Comparison of ENCODE assay signal across 1 cellular context in the genomic region with DNA sequence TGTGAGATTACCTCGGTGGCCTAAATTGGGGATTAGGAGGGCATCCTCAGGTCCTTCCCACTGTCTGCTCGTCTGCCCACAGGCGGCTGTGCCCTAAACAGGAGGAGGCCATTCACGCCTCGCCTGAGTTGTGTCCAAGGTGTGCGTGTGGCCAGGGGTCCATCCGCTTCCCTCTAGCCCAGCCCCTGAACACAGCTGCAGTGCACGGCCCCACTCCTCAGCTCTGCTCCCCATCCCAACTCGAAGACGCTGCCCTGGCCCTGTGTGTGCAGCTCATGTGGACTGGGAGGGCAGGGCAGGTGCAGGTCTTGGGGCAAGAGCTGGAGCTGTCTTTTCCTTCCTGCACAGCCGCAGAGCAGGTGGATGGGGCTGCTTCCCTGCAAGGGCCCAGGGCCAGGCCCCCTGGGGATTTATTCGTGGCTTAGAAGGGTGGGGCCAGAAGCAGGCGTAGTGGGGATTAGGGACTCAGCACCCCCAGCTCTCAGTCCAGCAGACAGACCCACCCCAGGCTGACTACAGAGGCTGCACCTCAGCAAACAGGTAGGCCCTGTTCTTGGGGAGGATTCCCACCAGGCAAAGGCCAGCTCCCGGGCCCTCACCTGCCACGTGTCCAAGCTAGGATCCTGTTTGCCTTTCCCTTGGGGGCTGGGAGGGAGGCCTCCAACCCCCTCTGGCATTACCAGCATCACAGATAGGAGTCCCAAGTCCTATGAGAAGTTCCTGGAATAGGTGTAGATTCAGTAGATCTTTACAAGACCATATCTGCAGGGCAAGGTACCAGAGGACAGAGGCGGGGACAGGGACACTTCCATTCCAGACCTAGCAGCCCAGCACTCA.
A peak's percentile ranks its signal among the peaks of the same experiment; 100 is the strongest.
TF ChIP-seq lines count a peak whose summit lies in the region.

No MANE protein-coding gene starts in this region.

TF ChIP-seq in K562, 482 proteins besides CTCF, POLR2A, EP300 and RAD21:
- TF ChIP-seq NR2C2 (CRISPR knock-in tag; IDR thresholded peaks at IDR 0.05) = no peak
- TF ChIP-seq NR2C2 (tag; IDR thresholded peaks at IDR 0.05) = no peak
- TF ChIP-seq KLF10 (CRISPR knock-in tag; IDR thresholded peaks at IDR 0.05) = no peak
- TF ChIP-seq RBFOX2 (IDR thresholded peaks at IDR 0.05; ENCODE audit: low read depth, low read length) = peak; percentile 58
- no peak for TF ChIP-seq TEAD4 (IDR thresholded peaks at IDR 0.05; ENCODE audit: low read length)
- TF ChIP-seq TEAD4 (CRISPR knock-in tag; IDR thresholded peaks at IDR 0.05; ENCODE audit: borderline replicate concordance) = peak; percentile 54; the same call in 1 of the 2 replicates
- TF ChIP-seq, protein P1, sequence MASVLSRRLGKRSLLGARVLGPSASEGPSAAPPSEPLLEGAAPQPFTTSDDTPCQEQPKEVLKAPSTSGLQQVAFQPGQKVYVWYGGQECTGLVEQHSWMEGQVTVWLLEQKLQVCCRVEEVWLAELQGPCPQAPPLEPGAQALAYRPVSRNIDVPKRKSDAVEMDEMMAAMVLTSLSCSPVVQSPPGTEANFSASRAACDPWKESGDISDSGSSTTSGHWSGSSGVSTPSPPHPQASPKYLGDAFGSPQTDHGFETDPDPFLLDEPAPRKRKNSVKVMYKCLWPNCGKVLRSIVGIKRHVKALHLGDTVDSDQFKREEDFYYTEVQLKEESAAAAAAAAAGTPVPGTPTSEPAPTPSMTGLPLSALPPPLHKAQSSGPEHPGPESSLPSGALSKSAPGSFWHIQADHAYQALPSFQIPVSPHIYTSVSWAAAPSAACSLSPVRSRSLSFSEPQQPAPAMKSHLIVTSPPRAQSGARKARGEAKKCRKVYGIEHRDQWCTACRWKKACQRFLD (CRISPR knock-in tag; IDR thresholded peaks at IDR 0.05) = no peak
- TF ChIP-seq NRF1 (conservative IDR thresholded peaks at IDR 0.05 in 1 of 2, IDR thresholded peaks at IDR 0.05 in 1 of 2) = peak; percentile 46 to 52
- no peak for TF ChIP-seq FOXP4 (CRISPR knock-in tag; IDR thresholded peaks at IDR 0.05; ENCODE audit: borderline replicate concordance)
- TF ChIP-seq, protein P2, sequence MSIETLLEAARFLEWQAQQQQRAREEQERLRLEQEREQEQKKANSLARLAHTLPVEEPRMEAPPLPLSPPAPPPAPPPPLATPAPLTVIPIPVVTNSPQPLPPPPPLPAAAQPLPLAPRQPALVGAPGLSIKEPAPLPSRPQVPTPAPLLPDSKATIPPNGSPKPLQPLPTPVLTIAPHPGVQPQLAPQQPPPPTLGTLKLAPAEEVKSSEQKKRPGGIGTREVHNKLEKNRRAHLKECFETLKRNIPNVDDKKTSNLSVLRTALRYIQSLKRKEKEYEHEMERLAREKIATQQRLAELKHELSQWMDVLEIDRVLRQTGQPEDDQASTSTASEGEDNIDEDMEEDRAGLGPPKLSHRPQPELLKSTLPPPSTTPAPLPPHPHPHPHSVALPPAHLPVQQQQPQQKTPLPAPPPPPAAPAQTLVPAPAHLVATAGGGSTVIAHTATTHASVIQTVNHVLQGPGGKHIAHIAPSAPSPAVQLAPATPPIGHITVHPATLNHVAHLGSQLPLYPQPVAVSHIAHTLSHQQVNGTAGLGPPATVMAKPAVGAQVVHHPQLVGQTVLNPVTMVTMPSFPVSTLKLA (conservative IDR thresholded peaks at IDR 0.05) = 0 out of 4 replicates have a peak, but pooled peaks of 1 of the 2 experiments have one; percentile 18
- TF ChIP-seq FOXA3 (CRISPR knock-in tag; conservative IDR thresholded peaks at IDR 0.05 in 1 of 2, IDR thresholded peaks at IDR 0.05 in 1 of 2) = 0 out of 4 replicates have a peak, but pooled peaks of 1 of the 2 experiments have one; percentile 10
- TF ChIP-seq PTTG1 (tag; IDR thresholded peaks at IDR 0.05; ENCODE audit: low read depth) = no peak
- TF ChIP-seq GTF2A2 (tag; IDR thresholded peaks at IDR 0.05) = no peak
- no peak for TF ChIP-seq PHF20 (IDR thresholded peaks at IDR 0.05; ENCODE audit: partially characterized antibody)
- no peak for TF ChIP-seq L3MBTL2 (IDR thresholded peaks at IDR 0.05)
- TF ChIP-seq ZC3H4 (CRISPR knock-in tag; IDR thresholded peaks at IDR 0.05; ENCODE audit: borderline replicate concordance) = no peak
- TF ChIP-seq POLR2B (IDR thresholded peaks at IDR 0.05; ENCODE audit: low read depth, partially characterized antibody) = peak; percentile 1
- no peak for TF ChIP-seq ZNF184 (CRISPR knock-in tag; IDR thresholded peaks at IDR 0.05)
- TF ChIP-seq ZNF311 (CRISPR knock-in tag; IDR thresholded peaks at IDR 0.05) = no peak
- TF ChIP-seq PRMT5 (CRISPR knock-in tag; IDR thresholded peaks at IDR 0.05) = no peak
- peak; percentile 58 for TF ChIP-seq KDM5B (IDR thresholded peaks at IDR 0.05; ENCODE audit: insufficient replicate concordance, low read depth, low read length)
- TF ChIP-seq CREB3 (tag; conservative IDR thresholded peaks at IDR 0.05; ENCODE audit: low read depth) = no peak
- TF ChIP-seq, protein P3, sequence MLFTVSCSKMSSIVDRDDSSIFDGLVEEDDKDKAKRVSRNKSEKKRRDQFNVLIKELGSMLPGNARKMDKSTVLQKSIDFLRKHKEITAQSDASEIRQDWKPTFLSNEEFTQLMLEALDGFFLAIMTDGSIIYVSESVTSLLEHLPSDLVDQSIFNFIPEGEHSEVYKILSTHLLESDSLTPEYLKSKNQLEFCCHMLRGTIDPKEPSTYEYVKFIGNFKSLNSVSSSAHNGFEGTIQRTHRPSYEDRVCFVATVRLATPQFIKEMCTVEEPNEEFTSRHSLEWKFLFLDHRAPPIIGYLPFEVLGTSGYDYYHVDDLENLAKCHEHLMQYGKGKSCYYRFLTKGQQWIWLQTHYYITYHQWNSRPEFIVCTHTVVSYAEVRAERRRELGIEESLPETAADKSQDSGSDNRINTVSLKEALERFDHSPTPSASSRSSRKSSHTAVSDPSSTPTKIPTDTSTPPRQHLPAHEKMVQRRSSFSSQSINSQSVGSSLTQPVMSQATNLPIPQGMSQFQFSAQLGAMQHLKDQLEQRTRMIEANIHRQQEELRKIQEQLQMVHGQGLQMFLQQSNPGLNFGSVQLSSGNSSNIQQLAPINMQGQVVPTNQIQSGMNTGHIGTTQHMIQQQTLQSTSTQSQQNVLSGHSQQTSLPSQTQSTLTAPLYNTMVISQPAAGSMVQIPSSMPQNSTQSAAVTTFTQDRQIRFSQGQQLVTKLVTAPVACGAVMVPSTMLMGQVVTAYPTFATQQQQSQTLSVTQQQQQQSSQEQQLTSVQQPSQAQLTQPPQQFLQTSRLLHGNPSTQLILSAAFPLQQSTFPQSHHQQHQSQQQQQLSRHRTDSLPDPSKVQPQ (CRISPR knock-in tag; IDR thresholded peaks at IDR 0.05; ENCODE audit: borderline replicate concordance) = no peak
- TF ChIP-seq MEF2D (tag; conservative IDR thresholded peaks at IDR 0.05; ENCODE audit: low read depth) = no peak
- no peak for TF ChIP-seq SRSF1 (IDR thresholded peaks at IDR 0.05; ENCODE audit: low read depth, low read length)
- TF ChIP-seq CHD1 (IDR thresholded peaks at IDR 0.05; ENCODE audit: low read length) = no peak
- TF ChIP-seq, protein P4, sequence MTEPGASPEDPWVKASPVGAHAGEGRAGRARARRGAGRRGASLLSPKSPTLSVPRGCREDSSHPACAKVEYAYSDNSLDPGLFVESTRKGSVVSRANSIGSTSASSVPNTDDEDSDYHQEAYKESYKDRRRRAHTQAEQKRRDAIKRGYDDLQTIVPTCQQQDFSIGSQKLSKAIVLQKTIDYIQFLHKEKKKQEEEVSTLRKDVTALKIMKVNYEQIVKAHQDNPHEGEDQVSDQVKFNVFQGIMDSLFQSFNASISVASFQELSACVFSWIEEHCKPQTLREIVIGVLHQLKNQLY (CRISPR knock-in tag; conservative IDR thresholded peaks at IDR 0.05) = no peak
- TF ChIP-seq CREB3L1 (IDR thresholded peaks at IDR 0.05; ENCODE audit: borderline replicate concordance, low read depth) = peak; percentile 10; the same call in 1 of the 2 replicates
- TF ChIP-seq MAFK (IDR thresholded peaks at IDR 0.05; ENCODE audit: low read length) = no peak
- TF ChIP-seq MYBL2 (IDR thresholded peaks at IDR 0.05; ENCODE audit: low read depth) = no peak
- no peak for TF ChIP-seq MYBL2 (CRISPR knock-in tag; IDR thresholded peaks at IDR 0.05; ENCODE audit: borderline replicate concordance)
- TF ChIP-seq, protein P5, sequence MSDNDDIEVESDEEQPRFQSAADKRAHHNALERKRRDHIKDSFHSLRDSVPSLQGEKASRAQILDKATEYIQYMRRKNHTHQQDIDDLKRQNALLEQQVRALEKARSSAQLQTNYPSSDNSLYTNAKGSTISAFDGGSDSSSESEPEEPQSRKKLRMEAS (CRISPR knock-in tag; IDR thresholded peaks at IDR 0.05) = no peak
- no peak for TF ChIP-seq MBD1 (CRISPR knock-in tag; IDR thresholded peaks at IDR 0.05)
- 0 out of 2 replicates have a peak, but pooled peaks have one; percentile 21 for TF ChIP-seq POLR2G (IDR thresholded peaks at IDR 0.05; ENCODE audit: low read depth, low read length)
- no peak for TF ChIP-seq ESRRA (IDR thresholded peaks at IDR 0.05; ENCODE audit: borderline replicate concordance, low read depth)
